ENCODE assay signal across 18 cellular contexts in genomic region chr7:91778416-91778815, GRCh38.
A peak's percentile ranks its signal among the peaks of the same experiment; 100 is the strongest.
DNase-seq lines count a peak whose midpoint lies in the region; ATAC-seq and TF ChIP-seq lines count a peak whose summit lies in the region.
"Had no signal": no experiment of that assay in that cellular context is flagged by ENCODE, and none has a peak within 500 bp of the region (broad histone marks: within the 10 kb centered on the region; RNA-seq: fewer than 3 reads in every experiment).

No MANE protein-coding gene starts in this region.

- peak overlapping the region; percentile 31 for H3K4me2 ChIP-seq in neural progenitor cell
- H3K4me2 ChIP-seq: BLaER1 treated with 17β-estradiol and CSF1 and Interleukin-3, amounts not matched to agents 10 nM and 100 nM had no signal

- H3K36me3 ChIP-seq in neural progenitor cell, result no peaks in the 10 kb centered on the region
- H3K36me3 ChIP-seq: BLaER1 treated with 17β-estradiol and CSF1 and Interleukin-3, amounts not matched to agents 10 nM and 100 nM; HAP-1 had no signal

- ATAC-seq in GM21529 (IDR thresholded peaks at IDR 0.05; ENCODE audit: unreplicated experiment), result no peak
- no peak for ATAC-seq in HG03280 (IDR thresholded peaks at IDR 0.05; ENCODE audit: unreplicated experiment)
- ATAC-seq: CD8-positive, alpha-beta T cell; GM12878 had no signal

- H3K9ac ChIP-seq in neural progenitor cell, result no peak overlapping the region
- H3K9ac ChIP-seq: BLaER1 treated with 17β-estradiol and CSF1 and Interleukin-3, amounts not matched to agents 10 nM and 100 nM; GM23248 had no signal

- no peaks in the 10 kb centered on the region for H3K79me2 ChIP-seq in neural progenitor cell (ENCODE audit: low read depth)

- no peak overlapping the region for H3K27ac ChIP-seq in neural progenitor cell
- H3K27ac ChIP-seq: BLaER1 treated with 17β-estradiol and CSF1 and Interleukin-3, amounts not matched to agents 10 nM and 100 nM; GM23248 had no signal

- peaks cover 12% of the 10 kb centered on the region for H3K4me1 Mint-ChIP-seq in neural progenitor cell
- H3K4me1 Mint-ChIP-seq: B cell had no signal

- no peak overlapping the region for H3K4me3 Mint-ChIP-seq in neural progenitor cell
- H3K4me3 Mint-ChIP-seq: B cell; CD8-positive, alpha-beta T cell had no signal

- peaks cover 22% of the 10 kb centered on the region for H3K4me1 ChIP-seq in neural progenitor cell
- H3K4me1 ChIP-seq: BLaER1 treated with 17β-estradiol and CSF1 and Interleukin-3, amounts not matched to agents 10 nM and 100 nM had no signal

- H2AFZ ChIP-seq in neural progenitor cell (replicated peaks), result no peak overlapping the region
- H2AFZ ChIP-seq: GM23248 had no signal

- peaks cover 2% of the 10 kb centered on the region for H3K27me3 Mint-ChIP-seq in neural progenitor cell (ENCODE audit: insufficient read depth, low read depth)

- no peaks in the 10 kb centered on the region for H3K9me3 Mint-ChIP-seq in neural progenitor cell
- H3K9me3 Mint-ChIP-seq: CD8-positive, alpha-beta T cell had no signal

- peak; percentile 74 for DNase-seq in COLO829 (ENCODE audit: low spot score)
- DNase-seq in NCI-H82 treated with DMSO at 0.1 percent for 48 hours (lab: John Stamatoyannopoulos, UW; ENCODE audit: unreplicated experiment), result peak; percentile 79
- peak; percentile 70 for DNase-seq in foreskin melanocyte
- peak; percentile 2 for DNase-seq in neural progenitor cell (ENCODE audit: low spot score)
- DNase-seq in NCI-H1105 (lab: John Stamatoyannopoulos, UW), result no peak
- DNase-seq: 8988T; CD8-positive, alpha-beta T cell; COR-L47; DMS153; DND-41; EL; GM23248 had no signal

- H4K20me1 ChIP-seq in neural progenitor cell (ENCODE audit: low read depth), result no peaks in the 10 kb centered on the region
- H4K20me1 ChIP-seq: BLaER1 treated with 17β-estradiol and CSF1 and Interleukin-3, amounts not matched to agents 10 nM and 100 nM had no signal

- TF ChIP-seq CTCF in neural progenitor cell (IDR thresholded peaks at IDR 0.05), result no peak

- H3K9me3 ChIP-seq in neural progenitor cell (ENCODE audit: low read depth), result no peaks in the 10 kb centered on the region
- H3K9me3 ChIP-seq: BLaER1 treated with 17β-estradiol and CSF1 and Interleukin-3, amounts not matched to agents 10 nM and 100 nM; HAP-1 had no signal

- peaks cover 2% of the 10 kb centered on the region for H3K36me3 Mint-ChIP-seq in neural progenitor cell
- H3K36me3 Mint-ChIP-seq: CD8-positive, alpha-beta T cell had no signal

- H3K27ac Mint-ChIP-seq in neural progenitor cell, result no peak overlapping the region
- H3K27ac Mint-ChIP-seq: B cell; CD8-positive, alpha-beta T cell had no signal

- H3K4me3 ChIP-seq in neural progenitor cell, result no peak overlapping the region
- H3K4me3 ChIP-seq: BLaER1 treated with 17β-estradiol and CSF1 and Interleukin-3, amounts not matched to agents 10 nM and 100 nM; GM12878; GM23248; HAP-1 had no signal

- H3F3A ChIP-seq in neural progenitor cell (ENCODE audit: low read depth), result peaks cover 7% of the 10 kb centered on the region

- peaks cover 3% of the 10 kb centered on the region for H3K27me3 ChIP-seq in neural progenitor cell
- H3K27me3 ChIP-seq: BLaER1 treated with 17β-estradiol and CSF1 and Interleukin-3, amounts not matched to agents 10 nM and 100 nM had no signal
